In genomic region chr3:194584435-194584776, GRCh38 we compare ENCODE assay signal across 8 cellular contexts. TPM values are rescaled to one million over a fixed set of nuclear protein-coding genes. Genes with fewer than 3 reads are reported as not detected.
DNase-seq lines count a peak whose midpoint lies in the region; ATAC-seq, FAIRE-seq and TF ChIP-seq lines count a peak whose summit lies in the region.

No MANE protein-coding gene starts in this region.

- H3K27me3 ChIP-seq in CD8-positive, alpha-beta T cell (ENCODE audit: insufficient read depth, low read length), result no peaks in the 10 kb centered on the region
- H3K27me3 ChIP-seq in OCI-LY3 (ENCODE audit: low read depth, low read length) (no peaks in the 10 kb centered on the region), endothelial cell of umbilical vein (ENCODE audit: control insufficient read depth in 2 of 2, insufficient read depth in 2 of 2, low read length in 2 of 2) (no peaks in the 10 kb centered on the region), neuron (ENCODE audit: insufficient read depth, low read length) (no peaks in the 10 kb centered on the region)

- peak overlapping the region; percentile 94 for H3K27ac Mint-ChIP-seq in CD8-positive, alpha-beta T cell

- ATAC-seq in CD8-positive, alpha-beta T cell, result no peak

- TSS peak; percentile 15 for BruUV-seq in endothelial cell of umbilical vein (replicated peaks; lab: Mats Ljungman, UMichigan)

- TF ChIP-seq POLR2A in endothelial cell of umbilical vein (IDR thresholded peaks at IDR 0.05; ENCODE audit: low read depth, low read length), result no peak

- peak overlapping the region; percentile 91 for H3K4me3 Mint-ChIP-seq in CD8-positive, alpha-beta T cell

- peaks cover 13% of the 10 kb centered on the region for H3K79me2 ChIP-seq in OCI-LY3 (ENCODE audit: low read length)
- peaks cover 13% of the 10 kb centered on the region for H3K79me2 ChIP-seq in endothelial cell of umbilical vein (ENCODE audit: control insufficient read depth, insufficient read depth, low read length)

- H3K27me3 Mint-ChIP-seq in CD8-positive, alpha-beta T cell (ENCODE audit: low read depth), result no peaks in the 10 kb centered on the region

- intact Hi-C loops in CD8-positive, alpha-beta T cell (cut with DNase I, micrococcal nuclease), result loop anchor here in 1 of 2 experiments (5.0 kb wide), 1 partner anchor 88 kb away; the partner anchor contains the start of gene LSG1
- intact Hi-C loops in endothelial cell of umbilical vein (cut with micrococcal nuclease), result no loop called here

- peak overlapping the region; percentile 64 for H3K27ac ChIP-seq in CD8-positive, alpha-beta T cell (ENCODE audit: low read depth, low read length)
- H3K27ac ChIP-seq in OCI-LY3 (ENCODE audit: low read length) (peak overlapping the region; percentile 29; the same call in 1 of the 2 replicates), endothelial cell of umbilical vein (ENCODE audit: insufficient read depth, low read depth, low read length) (peak overlapping the region; percentile 80)

- H3K36me3 ChIP-seq in CD8-positive, alpha-beta T cell (ENCODE audit: insufficient read depth, low read length), result no peaks in the 10 kb centered on the region
- H3K36me3 ChIP-seq in OCI-LY3 (replicated peaks; ENCODE audit: low read depth, low read length), result no peaks in the 10 kb centered on the region
- peaks cover 0 to 11% of the 10 kb centered on the region in 2 experiments for H3K36me3 ChIP-seq in endothelial cell of umbilical vein (ENCODE audit: control insufficient read depth in 2 of 2, extremely low read depth in 1 of 2, insufficient read depth in 2 of 2, low read length in 2 of 2)
- H3K36me3 ChIP-seq in neuron (ENCODE audit: insufficient read depth, low read length), result peaks cover 21% of the 10 kb centered on the region

- H3K9me3 Mint-ChIP-seq in CD8-positive, alpha-beta T cell, result peaks cover 23% of the 10 kb centered on the region

- H3K9ac ChIP-seq in OCI-LY3 (ENCODE audit: low read length) (peak overlapping the region; percentile 84), endothelial cell of umbilical vein (replicated peaks; ENCODE audit: extremely low read depth, insufficient read depth, low read length) (peak overlapping the region; percentile 90)

- no peaks in the 10 kb centered on the region for H3K9me1 ChIP-seq in endothelial cell of umbilical vein (replicated peaks; ENCODE audit: control insufficient read depth, extremely low read depth, insufficient read depth, low read length)

- H2AFZ ChIP-seq in OCI-LY3 (ENCODE audit: low read depth, low read length) (0 out of 2 replicates have a peak overlapping the region, but pooled peaks have one; percentile 43), endothelial cell of umbilical vein (ENCODE audit: low read depth, low read length) (no peak overlapping the region), neuron (ENCODE audit: low read depth, low read length) (peak overlapping the region; percentile 95)

- no peak for DNase-seq in CD8-positive, alpha-beta T cell
- DNase-seq in endothelial cell of umbilical vein (ENCODE audit: low read depth, low spot score), result no peak
- DNase-seq in NCI-H1092 treated with DMSO at 0.1 percent for 48 hours (lab: John Stamatoyannopoulos, UW), result no peak
- DNase-seq in Ammon's horn (ENCODE audit: low spot score), result no peak
- no peak for DNase-seq in effector CD8-positive, alpha-beta T cell (lab: John Stamatoyannopoulos, UW)
- DNase-seq in activated CD4-positive, CD25-positive, alpha-beta regulatory T cell (lab: John Stamatoyannopoulos, UW), result no peak

- H3K36me3 Mint-ChIP-seq in CD8-positive, alpha-beta T cell, result peaks cover 9% of the 10 kb centered on the region

- POLR2A ChIA-PET in CD8-positive, alpha-beta T cell (lab: Charles Lee), result interaction anchor here (1.0 to 2.4 kb wide), 5 partner anchors 9 to 107 kb away, joined by 3 to 8 read pairs (median 4); partner anchors contain the start of gene ATP13A3
- POLR2A ChIA-PET in endothelial cell of umbilical vein (lab: Charles Lee), result interaction anchor here (1.2 kb wide), 1 partner anchor 110 kb away, joined by 3 read pairs; no protein-coding TSS in a partner anchor

- peak overlapping the region; percentile 86 for H3K4me2 ChIP-seq in OCI-LY3 (ENCODE audit: low read length)
- peak overlapping the region; percentile 88 for H3K4me2 ChIP-seq in endothelial cell of umbilical vein (ENCODE audit: insufficient read depth, low read length)

- H3K9me3 ChIP-seq in CD8-positive, alpha-beta T cell (ENCODE audit: low read length), result no peaks in the 10 kb centered on the region
- H3K9me3 ChIP-seq in OCI-LY3 (ENCODE audit: insufficient read depth, low read length), result no peaks in the 10 kb centered on the region
- no peaks in the 10 kb centered on the region for H3K9me3 ChIP-seq in endothelial cell of umbilical vein (replicated peaks; ENCODE audit: control insufficient read depth, insufficient read depth, low read length)
- peaks cover 4% of the 10 kb centered on the region for H3K9me3 ChIP-seq in neuron (ENCODE audit: low read length)

- CTCF ChIA-PET in CD8-positive, alpha-beta T cell (lab: Charles Lee), result interaction anchor here (1.0 to 1.4 kb wide), 3 partner anchors 9 to 112 kb away, joined by 3 to 7 read pairs (median 5); no protein-coding TSS in a partner anchor
- CTCF ChIA-PET in endothelial cell of umbilical vein (lab: Charles Lee), result interaction anchor here (1.0 to 2.8 kb wide), 6 partner anchors 10 to 112 kb away, joined by 3 to 30 read pairs (median 6); no protein-coding TSS in a partner anchor

- dilution Hi-C loops in endothelial cell of umbilical vein (cut with MboI; ENCODE audit: extremely low pct_ligation_motif_present, low sequenced_read_pairs), result no loop called here

- no peak for FAIRE-seq in endothelial cell of umbilical vein (lab: Jason Lieb, UNC)

- peaks cover 12% of the 10 kb centered on the region for H3K4me1 ChIP-seq in CD8-positive, alpha-beta T cell (ENCODE audit: insufficient read depth, low read length)
- H3K4me1 ChIP-seq in OCI-LY3 (ENCODE audit: low read length) (peaks cover 12% of the 10 kb centered on the region), endothelial cell of umbilical vein (ENCODE audit: control insufficient read depth, extremely low read depth, insufficient read depth, low read length) (peaks cover 43% of the 10 kb centered on the region), neuron (ENCODE audit: insufficient read depth, low read length) (peaks cover 8% of the 10 kb centered on the region)

- peaks cover 10% of the 10 kb centered on the region for H3K4me1 Mint-ChIP-seq in CD8-positive, alpha-beta T cell (ENCODE audit: low read depth)

- H3K4me3 ChIP-seq in CD8-positive, alpha-beta T cell (ENCODE audit: low read depth, low read length), result peak overlapping the region; percentile 75
- peak overlapping the region; percentile 88 for H3K4me3 ChIP-seq in OCI-LY3 (ENCODE audit: low read length)
- H3K4me3 ChIP-seq in endothelial cell of umbilical vein (replicated peaks in 1 of 3; ENCODE audit: insufficient read depth in 1 of 3, low read depth in 1 of 3, low read length in 3 of 3), result peak overlapping the region; percentile 27 to 91 (median 61)
- peak overlapping the region; percentile 64 for H3K4me3 ChIP-seq in neuron (ENCODE audit: low read length)

- H4K20me1 ChIP-seq in OCI-LY3 (ENCODE audit: insufficient read depth, low read length) (no peaks in the 10 kb centered on the region), endothelial cell of umbilical vein (replicated peaks; ENCODE audit: control insufficient read depth, extremely low read depth, insufficient read depth, low read length) (no peaks in the 10 kb centered on the region)

- no peak for TF ChIP-seq CTCF in CD8-positive, alpha-beta T cell (IDR thresholded peaks at IDR 0.05)
- no peak for TF ChIP-seq CTCF in OCI-LY3 (IDR thresholded peaks at IDR 0.05; ENCODE audit: low read depth, low read length)
- no peak for TF ChIP-seq CTCF in endothelial cell of umbilical vein (IDR thresholded peaks at IDR 0.05; ENCODE audit: extremely low read depth in 1 of 2, insufficient read depth in 1 of 2, low read depth in 1 of 2, low read length in 2 of 2)

TF ChIP-seq in endothelial cell of umbilical vein, 7 proteins besides CTCF, POLR2A, EP300 and RAD21:
- no peak for TF ChIP-seq JUN (IDR thresholded peaks at IDR 0.05; ENCODE audit: borderline replicate concordance, insufficient read depth, insufficient read length, low read depth)
- TF ChIP-seq EZH2 (IDR thresholded peaks at IDR 0.05; ENCODE audit: borderline replicate concordance, low read depth, low read length, severe bottlenecking), result no peak
- no peak for TF ChIP-seq FOS (IDR thresholded peaks at IDR 0.05; ENCODE audit: borderline replicate concordance, insufficient read depth, low read length)
- TF ChIP-seq, protein P1, sequence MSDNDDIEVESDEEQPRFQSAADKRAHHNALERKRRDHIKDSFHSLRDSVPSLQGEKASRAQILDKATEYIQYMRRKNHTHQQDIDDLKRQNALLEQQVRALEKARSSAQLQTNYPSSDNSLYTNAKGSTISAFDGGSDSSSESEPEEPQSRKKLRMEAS (IDR thresholded peaks at IDR 0.05; ENCODE audit: insufficient read depth, insufficient read length), result no peak
- no peak for TF ChIP-seq POLR2AphosphoS5 (IDR thresholded peaks at IDR 0.05; ENCODE audit: insufficient read depth, low read depth, low read length)
- TF ChIP-seq GATA2 (IDR thresholded peaks at IDR 0.05; ENCODE audit: insufficient read depth, insufficient read length, low read depth, low read length), result no peak
- no peak for TF ChIP-seq MYC (IDR thresholded peaks at IDR 0.05; ENCODE audit: low read depth, low read length)
TF ChIP-seq in endothelial cell of umbilical vein: peak in this region for 0.

RNA-seq across cellular contexts. Expression of gene TMEM44, which starts 48.8 kb away (rescaled TPM):
- 1 to 10 TPM; 1.0 to 2.4 TPM for total RNA-seq in CD8-positive, alpha-beta T cell
- total RNA-seq in endothelial cell of umbilical vein, result 115 and 125 TPM in 2 replicates
- 88.8 and 93.8 TPM in 2 replicates for polyA plus RNA-seq in endothelial cell of umbilical vein
- polyA plus RNA-seq in endothelial cell of umbilical vein (2011; cell fraction: cytosol; rRNA removed), result 73.3 and 74.2 TPM in 2 replicates
- polyA plus RNA-seq in endothelial cell of umbilical vein (2011; cell fraction: nucleus; rRNA removed), result 348 and 401 TPM in 2 replicates
- 34.9 and 42.8 TPM in 2 replicates for polyA plus RNA-seq in endothelial cell of umbilical vein (2012)
- polyA minus RNA-seq in endothelial cell of umbilical vein, result 87.1 and 91.8 TPM in 2 replicates
- 7.1 TPM for polyA minus RNA-seq in endothelial cell of umbilical vein (2011; cell fraction: cytosol; rRNA and poly(A)+ RNA removed)
- polyA minus RNA-seq in endothelial cell of umbilical vein (2011; cell fraction: nucleus; rRNA and poly(A)+ RNA removed), result 95.3 and 107 TPM in 2 replicates

Comparison
In these comparisons a context has a peak if more than half of its experiments do, and no peak if none do; other contexts are left out.
1. H3K27ac ChIP-seq: peak in every context shown above with its lines; median percentile 80 in endothelial cell of umbilical vein; 64 in CD8-positive, alpha-beta T cell; 29 in OCI-LY3.
2. RNA of gene TMEM44, which starts 48.8 kb away (total RNA-seq): 115 to 125 TPM in endothelial cell of umbilical vein; 1.0 to 2.4 TPM in CD8-positive, alpha-beta T cell; every median in the first group is over 10 times any median in the second.
3. Peak in every context shown above with its lines, with median percentiles within 50 percentile points of each other: H3K4me3 ChIP-seq.